Comparison of ENCODE assay signal across 26 cellular contexts in the genomic region with DNA sequence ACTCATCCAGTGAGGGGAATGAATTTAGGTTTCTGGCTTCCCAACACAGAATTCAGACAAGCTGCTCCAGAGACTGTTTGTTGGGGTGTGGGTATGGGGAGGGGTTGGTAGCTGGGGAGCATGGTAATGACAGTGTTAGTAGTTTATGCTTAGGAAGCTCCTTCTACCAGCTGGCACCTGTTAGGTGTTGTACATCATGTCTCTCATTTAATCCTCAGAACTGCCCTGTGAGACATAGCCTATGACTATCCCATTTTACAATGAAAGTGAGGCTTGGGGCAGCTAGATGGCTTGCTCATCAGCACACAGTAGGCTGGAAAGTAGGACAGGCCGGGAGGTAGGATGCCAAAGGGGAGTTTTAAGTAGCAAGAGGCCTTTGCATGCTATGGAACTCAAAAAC. TPM values are rescaled to one million over a fixed set of nuclear protein-coding genes. Genes with fewer than 3 reads are reported as not detected.
DNase-seq lines count a peak whose midpoint lies in the region; ATAC-seq and TF ChIP-seq lines count a peak whose summit lies in the region.
"Had no signal": no experiment of that assay in that cellular context is flagged by ENCODE, and none has a peak within 500 bp of the region (broad histone marks: within the 10 kb centered on the region; RNA-seq: fewer than 3 reads in every experiment).

No MANE protein-coding gene starts in this region.

- no peak overlapping the region for H2BK15ac ChIP-seq in neuronal stem cell (ENCODE audit: low read length)

- intact Hi-C loops in psoas muscle (cut with DNase I), result loop anchor here (10.0 kb wide), 2 partner anchors 1102 to 1362 kb away; no protein-coding TSS in a partner anchor

- no peaks in the 10 kb centered on the region for H3K27me3 Mint-ChIP-seq in activated T-cell treated with anti-CD3 and anti-CD28 coated beads, Interleukin-2, amount 50 U/mL, for 24 hours
- no peaks in the 10 kb centered on the region for H3K27me3 Mint-ChIP-seq in activated naive CD8-positive, alpha-beta T cell treated with anti-CD3 and anti-CD28 coated beads, Interleukin-2, amount 50 U/mL, for 24 hours

- no peak overlapping the region for H3K18ac ChIP-seq in neuronal stem cell (ENCODE audit: low read length)
- H3K18ac ChIP-seq in trophoblast cell (ENCODE audit: low read length), result no peak overlapping the region

- H3K9me3 ChIP-seq in MM.1S (replicated peaks; ENCODE audit: insufficient read depth, low read length) (no peaks in the 10 kb centered on the region), psoas muscle (no peaks in the 10 kb centered on the region), neuronal stem cell (replicated peaks in 1 of 2; ENCODE audit: control insufficient read depth in 2 of 2, insufficient read depth in 1 of 2, low read depth in 1 of 2, low read length in 2 of 2) (no peaks in the 10 kb centered on the region), trophoblast cell (ENCODE audit: insufficient read depth, low read depth, low read length) (peaks cover 3% of the 10 kb centered on the region)
- H3K9me3 ChIP-seq: gastrocnemius medialis, ovary, SK-N-SH had no signal

- peaks cover 76% of the 10 kb centered on the region for H3K4me1 Mint-ChIP-seq in activated T-cell treated with anti-CD3 and anti-CD28 coated beads, Interleukin-2, amount 50 U/mL, for 24 hours (ENCODE audit: low read depth)
- H3K4me1 Mint-ChIP-seq in activated naive CD8-positive, alpha-beta T cell treated with anti-CD3 and anti-CD28 coated beads, Interleukin-2, amount 50 U/mL, for 24 hours, result peaks cover 72% of the 10 kb centered on the region

- H3K27me3 ChIP-seq in MM.1S (replicated peaks; ENCODE audit: insufficient read depth, low read length), result no peaks in the 10 kb centered on the region
- no peaks in the 10 kb centered on the region for H3K27me3 ChIP-seq in psoas muscle (ENCODE audit: insufficient read depth in 3 of 3, low read length in 2 of 3)
- peaks cover 0 to 68% (median 17%) of the 10 kb centered on the region in 3 experiments for H3K27me3 ChIP-seq in neuronal stem cell (ENCODE audit: control insufficient read depth in 3 of 3, insufficient read depth in 3 of 3, low read depth in 1 of 3, low read length in 3 of 3)
- H3K27me3 ChIP-seq in trophoblast cell (ENCODE audit: insufficient read depth, low read length), result peaks cover 18% of the 10 kb centered on the region
- H3K27me3 ChIP-seq: gastrocnemius medialis, ovary had no signal

- no peak overlapping the region for H2AFZ ChIP-seq in MM.1S (ENCODE audit: low read length)
- no peak overlapping the region for H2AFZ ChIP-seq in neuronal stem cell (ENCODE audit: low read length)
- H2AFZ ChIP-seq in trophoblast cell (ENCODE audit: insufficient read depth, low read length, poor library complexity), result no peak overlapping the region

- H3K4ac ChIP-seq in neuronal stem cell (ENCODE audit: low read length), result no peak overlapping the region
- H3K4ac ChIP-seq in trophoblast cell (ENCODE audit: low read depth, low read length), result no peak overlapping the region

- no peak overlapping the region for H2AK5ac ChIP-seq in neuronal stem cell (ENCODE audit: low read depth, low read length)
- H2AK5ac ChIP-seq in trophoblast cell (ENCODE audit: low read length), result no peak overlapping the region

- peaks cover 22% of the 10 kb centered on the region for H3F3A ChIP-seq in MM.1S (ENCODE audit: insufficient read depth, low read length)

- H3K36me3 Mint-ChIP-seq in activated T-cell treated with anti-CD3 and anti-CD28 coated beads, Interleukin-2, amount 50 U/mL, for 24 hours (ENCODE audit: low read depth), result peaks cover 19% of the 10 kb centered on the region
- H3K36me3 Mint-ChIP-seq in activated naive CD8-positive, alpha-beta T cell treated with anti-CD3 and anti-CD28 coated beads, Interleukin-2, amount 50 U/mL, for 24 hours (ENCODE audit: low read depth), result no peaks in the 10 kb centered on the region

- H3K4me3 Mint-ChIP-seq in activated T-cell treated with anti-CD3 and anti-CD28 coated beads, Interleukin-2, amount 50 U/mL, for 24 hours, result peak overlapping the region; percentile 91
- H3K4me3 Mint-ChIP-seq in activated naive CD8-positive, alpha-beta T cell treated with anti-CD3 and anti-CD28 coated beads, Interleukin-2, amount 50 U/mL, for 24 hours, result peak overlapping the region; percentile 57
- H3K4me3 Mint-ChIP-seq: HFFc6 had no signal

- no peaks in the 10 kb centered on the region for H3K9me3 Mint-ChIP-seq in activated T-cell treated with anti-CD3 and anti-CD28 coated beads, Interleukin-2, amount 50 U/mL, for 24 hours
- no peaks in the 10 kb centered on the region for H3K9me3 Mint-ChIP-seq in activated naive CD8-positive, alpha-beta T cell treated with anti-CD3 and anti-CD28 coated beads, Interleukin-2, amount 50 U/mL, for 24 hours
- H3K9me3 Mint-ChIP-seq: HFFc6 had no signal

- H2BK5ac ChIP-seq in neuronal stem cell (ENCODE audit: low read length), result no peak overlapping the region
- H2BK5ac ChIP-seq in trophoblast cell (ENCODE audit: low read depth, low read length, poor library complexity), result no peak overlapping the region

- no peak for TF ChIP-seq CTCF in MM.1S (IDR thresholded peaks at IDR 0.05; ENCODE audit: low read length)
- no peak for TF ChIP-seq CTCF in psoas muscle (IDR thresholded peaks at IDR 0.05)

- no peak overlapping the region for H2BK120ac ChIP-seq in neuronal stem cell (ENCODE audit: low read depth, low read length)
- H2BK120ac ChIP-seq in trophoblast cell (ENCODE audit: insufficient read depth, low read length, poor library complexity), result no peak overlapping the region

- H3K9ac ChIP-seq in MM.1S (ENCODE audit: low read length) (peak overlapping the region; percentile 87), neuronal stem cell (ENCODE audit: low read depth, low read length, poor library complexity) (no peak overlapping the region), trophoblast cell (ENCODE audit: low read length) (no peak overlapping the region)
- H3K9ac ChIP-seq: SK-N-SH had no signal

- H3K79me2 ChIP-seq in MM.1S (ENCODE audit: low read length), result peaks cover 62% of the 10 kb centered on the region
- peaks cover 2% of the 10 kb centered on the region for H3K79me2 ChIP-seq in trophoblast cell (ENCODE audit: control insufficient read depth, insufficient read depth, low read length, poor library complexity)

- H3K79me1 ChIP-seq in neuronal stem cell (ENCODE audit: low read depth, low read length), result peaks cover 2% of the 10 kb centered on the region
- H3K79me1 ChIP-seq in trophoblast cell (ENCODE audit: low read length), result no peaks in the 10 kb centered on the region

- H3K4me1 ChIP-seq in MM.1S (ENCODE audit: low read length) (peaks cover 28% of the 10 kb centered on the region), psoas muscle (peaks cover 15% of the 10 kb centered on the region), neuronal stem cell (ENCODE audit: control insufficient read depth in 2 of 2, insufficient read depth in 1 of 2, low read depth in 1 of 2, low read length in 2 of 2) (peaks cover 2 to 7% of the 10 kb centered on the region in 2 donors), trophoblast cell (ENCODE audit: control insufficient read depth in 1 of 2, insufficient read depth in 2 of 2, low read length in 2 of 2) (peaks cover 3 to 9% of the 10 kb centered on the region in 2 experiments)

- no peak for ATAC-seq in activated naive CD8-positive, alpha-beta T cell treated with anti-CD3 and anti-CD28 coated beads, Interleukin-2, amount 50 U/mL, for 24 hours
- ATAC-seq in psoas muscle, result peak; percentile 24 to 61 (median 44)
- ATAC-seq: HepG2, right cardiac atrium had no signal

- H3K4me2 ChIP-seq in MM.1S (ENCODE audit: low read depth, low read length), result peak overlapping the region; percentile 91
- no peak overlapping the region for H3K4me2 ChIP-seq in neuronal stem cell (ENCODE audit: insufficient read depth, low read length, poor library complexity, severe bottlenecking)
- no peak overlapping the region for H3K4me2 ChIP-seq in trophoblast cell (ENCODE audit: low read length)
- H3K4me2 ChIP-seq: SK-N-SH had no signal

- H4K8ac ChIP-seq in neuronal stem cell (ENCODE audit: low read depth, low read length) (no peak overlapping the region), trophoblast cell (ENCODE audit: low read depth, low read length) (no peak overlapping the region)

- H3K4me3 ChIP-seq in MM.1S (ENCODE audit: low read length) (peak overlapping the region; percentile 92), psoas muscle (no peak overlapping the region), neuronal stem cell (ENCODE audit: low read length in 2 of 2) (no peak overlapping the region), trophoblast cell (ENCODE audit: low read depth, low read length) (no peak overlapping the region)
- H3K4me3 ChIP-seq: lung, ovary had no signal

- no peaks in the 10 kb centered on the region for H3K9me2 ChIP-seq in MM.1S (replicated peaks; ENCODE audit: insufficient read depth, low read length)
- H3K9me2 ChIP-seq: SK-N-SH had no signal

- 50 to 93% (median 83%) methylated on average over 1 of the region's 1 CpG for WGBS in psoas muscle, 3 donors
- WGBS in neuronal stem cell (ENCODE audit: extremely low coverage in 2 of 2, insufficient read length in 2 of 2, insufficient replicate concordance in 1 of 2), 2 donors, result no CpG with 5 or more reads among the region's 1 CpG
- no CpG with 5 or more reads among the region's 1 CpG for WGBS in trophoblast cell (ENCODE audit: extremely low coverage, insufficient coverage, insufficient read length)

- H3K36me3 ChIP-seq in MM.1S (replicated peaks; ENCODE audit: insufficient read depth, low read length) (no peaks in the 10 kb centered on the region), psoas muscle (ENCODE audit: insufficient read depth in 1 of 2, low read depth in 1 of 2) (no peaks in the 10 kb centered on the region), neuronal stem cell (replicated peaks in 1 of 2; ENCODE audit: control insufficient read depth in 2 of 2, insufficient read depth in 2 of 2, low read length in 2 of 2) (no peaks in the 10 kb centered on the region), trophoblast cell (ENCODE audit: control insufficient read depth in 1 of 2, insufficient read depth in 2 of 2, low read length in 2 of 2) (no peaks in the 10 kb centered on the region)
- H3K36me3 ChIP-seq: gastrocnemius medialis, ovary had no signal

- peak overlapping the region; percentile 84 for H3K27ac ChIP-seq in MM.1S (ENCODE audit: low read length)
- H3K27ac ChIP-seq in psoas muscle, result no peak overlapping the region
- no peak overlapping the region for H3K27ac ChIP-seq in neuronal stem cell (replicated peaks; ENCODE audit: low read length)
- H3K27ac ChIP-seq in trophoblast cell (ENCODE audit: low read depth, low read length), result no peak overlapping the region
- H3K27ac ChIP-seq: ovary had no signal

- DNase-seq in activated T-cell treated with anti-CD3 and anti-CD28 coated beads, Interleukin-2, amount 50 U/mL, for 24 hours, result no peak
- no peak for DNase-seq in activated T-cell treated with anti-CD3 and anti-CD28 coated beads, Interleukin-2, amount 50 U/mL, for 48 hours
- peak; percentile 30 for DNase-seq in MM.1S
- no peak for DNase-seq in activated naive CD8-positive, alpha-beta T cell treated with anti-CD3 and anti-CD28 coated beads, Interleukin-2, amount 50 U/mL, for 24 hours
- DNase-seq in psoas muscle, result no peak
- DNase-seq in neuronal stem cell (ENCODE audit: low spot score), result no peak
- no peak for DNase-seq in glomerular visceral epithelial cell (ENCODE audit: extremely low spot score)
- DNase-seq in trophoblast cell, result no peak
- DNase-seq: ACHN; activated CD4-positive, alpha-beta T cell treated with anti-CD3 and anti-CD28 coated beads for 1 hour; anterior cingulate cortex; C1 segment of cervical spinal cord; central memory CD4-positive, alpha-beta T cell; erythroblast; gastrocnemius medialis; HFFc6; kidney; NCI-H1417 treated with DMSO at 0.1 percent for 48 hours; NCI-H524; ovary; right cardiac atrium; RPMI8226; SK-N-SH; stimulated activated CD8-positive, alpha-beta memory T cell treated with anti-CD3 and anti-CD28 coated beads, Interleukin-4, amount 100 ng/mL, for 48 hours had no signal

- H2BK12ac ChIP-seq in neuronal stem cell (ENCODE audit: low read length) (no peak overlapping the region), trophoblast cell (ENCODE audit: low read length) (no peak overlapping the region)

- no peaks in the 10 kb centered on the region for H4K20me1 ChIP-seq in MM.1S (ENCODE audit: insufficient read depth, low read length)

- H3K14ac ChIP-seq in neuronal stem cell (ENCODE audit: low read length) (no peak overlapping the region), trophoblast cell (ENCODE audit: low read length) (no peak overlapping the region)

- H3K23ac ChIP-seq in neuronal stem cell (ENCODE audit: low read depth, low read length, poor library complexity) (no peak overlapping the region), trophoblast cell (ENCODE audit: low read length) (no peak overlapping the region)

- H3K27ac Mint-ChIP-seq in activated T-cell treated with anti-CD3 and anti-CD28 coated beads, Interleukin-2, amount 50 U/mL, for 24 hours, result peak overlapping the region; percentile 97
- peak overlapping the region; percentile 87 for H3K27ac Mint-ChIP-seq in activated naive CD8-positive, alpha-beta T cell treated with anti-CD3 and anti-CD28 coated beads, Interleukin-2, amount 50 U/mL, for 24 hours
- H3K27ac Mint-ChIP-seq: HFFc6 had no signal

- H4K12ac ChIP-seq in trophoblast cell (ENCODE audit: low read depth, low read length), result no peak overlapping the region

- no peak overlapping the region for H4K91ac ChIP-seq in neuronal stem cell (ENCODE audit: low read depth, low read length, poor library complexity)
- H4K91ac ChIP-seq in trophoblast cell (ENCODE audit: low read depth, low read length), result no peak overlapping the region

RNA-seq across cellular contexts. Expression of a gene that starts 2.5 kb away (rescaled TPM):
- total RNA-seq in psoas muscle, result 10 to 100 TPM; 38.5 to 57.3 (median 49.8) TPM
- 10 to 100 TPM; 10.3 to 60.1 (median 25.1) TPM for polyA plus RNA-seq in psoas muscle
- 9.8 TPM for polyA plus RNA-seq in neuronal stem cell (2013, experiment 1 of 2)
- polyA plus RNA-seq in neuronal stem cell (2013, experiment 2 of 2), result 10.8 TPM
- 1.5 and 1.9 TPM in 2 replicates for polyA plus RNA-seq in trophoblast cell (2013)

RNA-seq across cellular contexts. Expression of a gene that starts 31.0 kb away (rescaled TPM):
- total RNA-seq in psoas muscle, result 1 to 10 TPM in 2 of 4 donors, under 1 TPM in 2; 0.93 to 1.2 (median 1.0) TPM
- under 1 TPM; 0.03 to 0.21 (median 0.10) TPM for polyA plus RNA-seq in psoas muscle
- polyA plus RNA-seq in neuronal stem cell (2013, experiment 1 of 2), result 13.0 TPM
- 13.4 TPM for polyA plus RNA-seq in neuronal stem cell (2013, experiment 2 of 2)
- polyA plus RNA-seq in trophoblast cell (2013), result 0.41 and 0.43 TPM in 2 replicates
- total RNA-seq: HepG2, HFFc6 had no signal
- polyA plus RNA-seq: HepG2 had no signal
